Comparison of ENCODE assay signal across 8 cellular contexts in the genomic region with DNA sequence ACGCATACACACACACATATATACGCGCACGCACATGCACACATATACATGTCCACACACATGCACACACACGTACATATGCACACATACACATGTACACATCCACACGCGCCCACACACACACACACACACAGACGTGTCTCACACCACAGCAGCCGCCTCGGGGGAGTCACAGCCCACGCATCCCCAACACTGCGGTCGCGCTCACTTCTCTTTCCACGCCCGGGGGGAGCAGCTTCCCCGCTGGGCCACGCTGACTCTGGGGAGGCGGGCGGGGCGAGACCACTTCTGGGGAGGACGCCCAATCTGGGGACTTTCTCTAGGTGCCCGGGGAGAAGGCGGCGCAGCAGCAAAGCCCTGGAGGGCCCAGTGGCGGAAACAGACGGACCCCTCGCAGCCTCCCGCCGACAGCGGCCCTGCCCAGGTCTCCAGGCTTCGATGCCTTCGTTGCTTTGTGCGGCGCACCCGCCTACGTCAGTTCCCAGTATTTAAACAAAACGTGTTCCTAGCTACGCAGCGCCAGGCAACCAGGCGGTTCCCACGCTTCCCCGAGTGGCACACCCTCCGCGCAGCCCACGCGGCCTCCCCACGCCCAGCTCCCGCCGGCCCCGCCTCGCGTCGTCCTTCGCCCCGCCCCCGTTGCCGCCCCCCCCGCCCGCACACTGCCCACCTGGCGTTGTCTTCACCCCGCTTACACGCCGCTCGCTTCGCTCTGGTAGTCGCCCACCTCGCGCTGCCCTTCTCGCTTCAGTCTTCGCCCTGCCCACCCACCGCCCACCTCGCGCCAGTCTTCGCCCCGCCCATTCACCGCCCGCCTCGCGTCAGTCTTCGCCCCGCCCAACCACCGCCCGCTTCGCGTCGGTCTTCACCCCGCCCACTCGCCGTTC. TPM values are rescaled to one million over a fixed set of nuclear protein-coding genes. Genes with fewer than 3 reads are reported as not detected.
DNase-seq lines count a peak whose midpoint lies in the region; ATAC-seq and TF ChIP-seq lines count a peak whose summit lies in the region.

No MANE protein-coding gene starts in this region.

- peaks cover 10% of the 10 kb centered on the region for H3K36me3 Mint-ChIP-seq in activated CD4-positive, alpha-beta T cell treated with anti-CD3 and anti-CD28 coated beads, Interleukin-2, amount 10 ng/mL, durations not matched to agents 7 days and 5 days (ENCODE audit: low read depth)
- H3K36me3 Mint-ChIP-seq in endothelial cell (ENCODE audit: low read depth, unreplicated experiment): peaks cover 8% of the 10 kb centered on the region
- H3K36me3 Mint-ChIP-seq in naive thymus-derived CD8-positive, alpha-beta T cell: peaks cover 7 to 21% (median 15%) of the 10 kb centered on the region in 3 donors

- H3K4me3 Mint-ChIP-seq in activated CD4-positive, alpha-beta T cell treated with anti-CD3 and anti-CD28 coated beads, Interleukin-2, amount 10 ng/mL, durations not matched to agents 7 days and 5 days: peak overlapping the region; percentile 94
- peak overlapping the region; percentile 91 for H3K4me3 Mint-ChIP-seq in endothelial cell (ENCODE audit: unreplicated experiment)
- H3K4me3 Mint-ChIP-seq in naive thymus-derived CD8-positive, alpha-beta T cell: peak overlapping the region; percentile 85 to 97 (median 92)

- TF ChIP-seq CTCF in endothelial cell (IDR thresholded peaks at IDR 0.05; ENCODE audit: unreplicated experiment): no peak

- H3K27ac Mint-ChIP-seq in activated CD4-positive, alpha-beta T cell treated with anti-CD3 and anti-CD28 coated beads, Interleukin-2, amount 10 ng/mL, durations not matched to agents 7 days and 5 days: peak overlapping the region; percentile 87
- peak overlapping the region; percentile 85 for H3K27ac Mint-ChIP-seq in endothelial cell (ENCODE audit: unreplicated experiment)
- peak overlapping the region; percentile 88 to 99 (median 94) for H3K27ac Mint-ChIP-seq in naive thymus-derived CD8-positive, alpha-beta T cell

- H3K4me1 Mint-ChIP-seq in activated CD4-positive, alpha-beta T cell treated with anti-CD3 and anti-CD28 coated beads, Interleukin-2, amount 10 ng/mL, durations not matched to agents 7 days and 5 days: peaks cover 31% of the 10 kb centered on the region
- H3K4me1 Mint-ChIP-seq in endothelial cell (ENCODE audit: unreplicated experiment): peaks cover 21% of the 10 kb centered on the region
- peaks cover 22 to 29% (median 28%) of the 10 kb centered on the region in 4 donors for H3K4me1 Mint-ChIP-seq in naive thymus-derived CD8-positive, alpha-beta T cell

- peak overlapping the region; percentile 68 for H3K4me3 ChIP-seq in Jurkat, Clone E6-1 (ENCODE audit: low read length)

- no peaks in the 10 kb centered on the region for H3K9me3 Mint-ChIP-seq in activated CD4-positive, alpha-beta T cell treated with anti-CD3 and anti-CD28 coated beads, Interleukin-2, amount 10 ng/mL, durations not matched to agents 7 days and 5 days
- no peaks in the 10 kb centered on the region for H3K9me3 Mint-ChIP-seq in endothelial cell (ENCODE audit: unreplicated experiment)
- peaks cover 0 to 18% (median 2%) of the 10 kb centered on the region in 9 donors for H3K9me3 Mint-ChIP-seq in naive thymus-derived CD8-positive, alpha-beta T cell

- DNase-seq in CMK (ENCODE audit: low read depth): peak; percentile 35
- no peak for DNase-seq in Jurkat, Clone E6-1 (ENCODE audit: low read depth, low spot score)
- DNase-seq in activated CD4-positive, alpha-beta T cell treated with anti-CD3 and anti-CD28 coated beads, Interleukin-2, amount 10 ng/mL, durations not matched to agents 7 days and 5 days: peak; percentile 82
- DNase-seq in endothelial cell (ENCODE audit: low spot score): no peak
- peak in 6 of 10 donors; percentile 69 to 88 (median 80) for DNase-seq in naive thymus-derived CD8-positive, alpha-beta T cell
- peak; percentile 64 for DNase-seq in superior temporal gyrus (ENCODE audit: extremely low spot score)
- no peak for DNase-seq in cerebellum (ENCODE audit: low spot score)

- POLR2A ChIA-PET in activated CD4-positive, alpha-beta T cell treated with anti-CD3 and anti-CD28 coated beads, Interleukin-2, amount 10 ng/mL, durations not matched to agents 7 days and 5 days (lab: Charles Lee): no interaction called here
- POLR2A ChIA-PET in naive thymus-derived CD8-positive, alpha-beta T cell (lab: Charles Lee): interaction anchor here (0.6 to 3.5 kb wide), 14 partner anchors 9 to 964 kb away, joined by 3 to 21 read pairs (median 4); partner anchors contain the start of genes ATP9B, SLC66A2 and TXNL4A

- CTCF ChIA-PET in activated CD4-positive, alpha-beta T cell treated with anti-CD3 and anti-CD28 coated beads, Interleukin-2, amount 10 ng/mL, durations not matched to agents 7 days and 5 days (lab: Charles Lee): interaction anchor here (0.6 to 1.2 kb wide), 4 partner anchors 12 to 432 kb away, joined by 3 to 5 read pairs (median 4); no protein-coding TSS in a partner anchor

- ATAC-seq in GM21526 (IDR thresholded peaks at IDR 0.05; ENCODE audit: low FRiP score, unreplicated experiment): peak; percentile 40
- ATAC-seq in naive thymus-derived CD8-positive, alpha-beta T cell: peak; percentile 71 to 72

- no peaks in the 10 kb centered on the region for H3K27me3 Mint-ChIP-seq in activated CD4-positive, alpha-beta T cell treated with anti-CD3 and anti-CD28 coated beads, Interleukin-2, amount 10 ng/mL, durations not matched to agents 7 days and 5 days
- H3K27me3 Mint-ChIP-seq in endothelial cell (ENCODE audit: unreplicated experiment): peaks cover 16% of the 10 kb centered on the region
- H3K27me3 Mint-ChIP-seq in naive thymus-derived CD8-positive, alpha-beta T cell: no peaks in the 10 kb centered on the region

RNA-seq across cellular contexts. Expression of gene RBFA, which starts 0.8 kb away (rescaled TPM):
- polyA plus RNA-seq in Jurkat, Clone E6-1 (2012; ENCODE audit: insufficient read depth, insufficient read length): 64.9 TPM
- total RNA-seq in activated CD4-positive, alpha-beta T cell treated with anti-CD3 and anti-CD28 coated beads, Interleukin-2, amount 10 ng/mL, durations not matched to agents 7 days and 5 days: 10 to 100 TPM; 24.2 to 25.0 TPM
- 25.6 TPM for total RNA-seq in endothelial cell (ENCODE audit: unreplicated experiment)
- total RNA-seq in naive thymus-derived CD8-positive, alpha-beta T cell: 10 to 100 TPM; 28.2 to 29.8 TPM
- 10 to 100 TPM; 14.8 to 15.4 (median 15.1) TPM for polyA plus RNA-seq in naive thymus-derived CD8-positive, alpha-beta T cell
- 63.1 TPM for total RNA-seq in cerebellum

RNA-seq across cellular contexts. Expression of gene TXNL4A, which starts 45.1 kb away (rescaled TPM):
- 296 TPM for polyA plus RNA-seq in Jurkat, Clone E6-1 (2012; ENCODE audit: insufficient read depth, insufficient read length)
- total RNA-seq in activated CD4-positive, alpha-beta T cell treated with anti-CD3 and anti-CD28 coated beads, Interleukin-2, amount 10 ng/mL, durations not matched to agents 7 days and 5 days: 100 to 1,000 TPM; 131 TPM
- 86.8 TPM for total RNA-seq in endothelial cell (ENCODE audit: unreplicated experiment)
- 10 to 100 TPM; 71.9 to 78.5 TPM for total RNA-seq in naive thymus-derived CD8-positive, alpha-beta T cell
- 100 to 1,000 TPM; 213 to 225 (median 217) TPM for polyA plus RNA-seq in naive thymus-derived CD8-positive, alpha-beta T cell
- total RNA-seq in cerebellum: 34.5 TPM

Comparison
In these comparisons a context has a peak if more than half of its experiments do, and no peak if none do; other contexts are left out.
1. DNase-seq: peak in CMK (single experiment), activated CD4-positive, alpha-beta T cell treated with anti-CD3 and anti-CD28 coated beads, Interleukin-2, amount 10 ng/mL, durations not matched to agents 7 days and 5 days (single experiment), naive thymus-derived CD8-positive, alpha-beta T cell (6 of 10) and superior temporal gyrus (single experiment); none in Jurkat, Clone E6-1 (single experiment), endothelial cell (single experiment) and cerebellum (single experiment).
2. Peak in every context shown above with its lines, with median percentiles within 50 percentile points of each other: H3K27ac Mint-ChIP-seq and H3K4me3 Mint-ChIP-seq.